10 cellular contexts compared by ENCODE assay signal in the genomic region with DNA sequence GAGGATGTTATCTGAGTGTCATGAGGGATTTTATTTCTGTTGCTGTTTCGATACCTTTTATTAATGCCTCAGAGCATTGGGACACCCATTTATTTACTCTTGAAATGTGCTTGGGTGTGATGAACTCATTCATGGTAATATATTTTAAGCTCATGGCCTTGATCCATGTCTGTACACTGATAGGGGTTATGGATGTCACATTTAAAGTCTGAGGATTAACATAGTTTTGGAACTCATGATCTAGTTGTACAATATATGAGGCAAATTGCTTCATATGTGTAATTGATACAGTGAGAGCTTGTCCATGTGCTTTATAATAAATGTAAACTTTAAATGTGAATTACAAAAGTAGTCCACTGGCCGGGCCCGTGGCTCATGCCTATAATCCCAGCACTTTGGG. TPM values are rescaled to one million over a fixed set of nuclear protein-coding genes. Genes with fewer than 3 reads are reported as not detected.
A peak's percentile ranks its signal among the peaks of the same experiment; 100 is the strongest.
DNase-seq lines count a peak whose midpoint lies in the region; ATAC-seq, FAIRE-seq and TF ChIP-seq lines count a peak whose summit lies in the region.
"Had no signal": no experiment of that assay in that cellular context is flagged by ENCODE, and none has a peak within 500 bp of the region (broad histone marks: within the 10 kb centered on the region; RNA-seq: fewer than 3 reads in every experiment).

No MANE protein-coding gene starts in this region.

- H3K4me3 ChIP-seq in adipocyte (ENCODE audit: low read length) (peak overlapping the region; percentile 99), kidney (ENCODE audit: low read length in 2 of 2) (peak overlapping the region; percentile 25 to 72), transverse colon (peak overlapping the region in 1 of 4 donors; percentile 99), mucosa of descending colon (no peak overlapping the region)

- intact Hi-C loops in kidney (cut with DNase I): no loop called here
- intact Hi-C loops in transverse colon (cut with DNase I; ENCODE audit: low total_unique reads): loop anchor here (10.0 kb wide), 1 partner anchor 136 kb away; no protein-coding TSS in a partner anchor
- intact Hi-C loops in mucosa of descending colon (cut with DNase I, micrococcal nuclease): no loop called here

- no peak for TF ChIP-seq CTCF in kidney (IDR thresholded peaks at IDR 0.05; ENCODE audit: borderline replicate concordance, extremely low read depth, insufficient read depth)
- TF ChIP-seq CTCF in transverse colon (IDR thresholded peaks at IDR 0.05): no peak
- no peak for TF ChIP-seq CTCF in mucosa of descending colon (IDR thresholded peaks at IDR 0.05)

- H3K4me3 Mint-ChIP-seq in activated T-cell treated with anti-CD3 and anti-CD28 coated beads, Interleukin-2, amount 50 U/mL, for 72 hours: peak overlapping the region; percentile 92 to 97

- H3K27ac ChIP-seq in kidney (ENCODE audit: low read depth in 2 of 2, low read length in 2 of 2): no peak overlapping the region
- H3K27ac ChIP-seq in transverse colon: peak overlapping the region; percentile 98 to 100 (median 99)

- H3K27me3 ChIP-seq in adipocyte (replicated peaks; ENCODE audit: control insufficient read depth, insufficient read depth, low read length) (no peaks in the 10 kb centered on the region), transverse colon (no peaks in the 10 kb centered on the region)
- H3K27me3 ChIP-seq: body of pancreas had no signal

- peaks cover 32% of the 10 kb centered on the region for H3K4me1 Mint-ChIP-seq in activated T-cell treated with anti-CD3 and anti-CD28 coated beads, Interleukin-2, amount 50 U/mL, for 72 hours (ENCODE audit: low read depth)

- no peaks in the 10 kb centered on the region for H3K27me3 Mint-ChIP-seq in activated T-cell treated with anti-CD3 and anti-CD28 coated beads, Interleukin-2, amount 50 U/mL, for 72 hours (ENCODE audit: low read depth)

- no peaks in the 10 kb centered on the region for H3K9me3 Mint-ChIP-seq in activated T-cell treated with anti-CD3 and anti-CD28 coated beads, Interleukin-2, amount 50 U/mL, for 72 hours

- in situ Hi-C loops in transverse colon (cut with MboI; ENCODE audit: low pct_ligation_motif_present in 1 of 4, low pct_unique_long_range_greater_than_20kb in 1 of 4, low sequenced_read_pairs in 3 of 4): no loop called here

- ATAC-seq in activated T-cell treated with anti-CD3 and anti-CD28 coated beads, Interleukin-2, amount 50 U/mL, for 72 hours (replicated peaks in 1 of 2): no peak
- no peak for ATAC-seq in mucosa of descending colon
- no peak for ATAC-seq in GM18868 (IDR thresholded peaks at IDR 0.05; ENCODE audit: unreplicated experiment)
- ATAC-seq: body of pancreas had no signal

- H3K36me3 ChIP-seq in adipocyte (ENCODE audit: control insufficient read depth, insufficient read depth, low read length, severe bottlenecking) (peaks cover 10% of the 10 kb centered on the region), kidney (ENCODE audit: control insufficient read depth in 1 of 2, insufficient read depth in 2 of 2, low read length in 2 of 2) (no peaks in the 10 kb centered on the region), transverse colon (no peaks in the 10 kb centered on the region), mucosa of descending colon (ENCODE audit: low read depth) (no peaks in the 10 kb centered on the region)

- 75 to 85% methylated on average over 3 of the region's 3 CpGs for WGBS in transverse colon (ENCODE audit: low coverage in 1 of 2), 2 donors

- peak overlapping the region; percentile 95 for H3K27ac Mint-ChIP-seq in activated T-cell treated with anti-CD3 and anti-CD28 coated beads, Interleukin-2, amount 50 U/mL, for 72 hours

- DNase-seq in activated T-cell treated with anti-CD3 and anti-CD28 coated beads, Interleukin-2, amount 50 U/mL, for 72 hours: no peak
- DNase-seq in activated T-cell treated with anti-CD3 and anti-CD28 coated beads, Interleukin-2, amount 50 U/mL, for 48 hours: no peak
- DNase-seq in adipocyte (ENCODE audit: low read depth): peak; percentile 58
- DNase-seq in kidney: no peak
- DNase-seq in transverse colon: no peak
- DNase-seq in mucosa of descending colon: no peak
- DNase-seq in cerebellar cortex (ENCODE audit: low spot score): no peak
- DNase-seq: substantia nigra had no signal

- FAIRE-seq in kidney (lab: Jason Lieb, UNC): no peak

- no peak for TF ChIP-seq POLR2A in transverse colon (IDR thresholded peaks at IDR 0.05)

- H3K4me1 ChIP-seq in adipocyte (ENCODE audit: control insufficient read depth, insufficient read depth, low read length) (peaks cover 44% of the 10 kb centered on the region), kidney (ENCODE audit: control insufficient read depth in 1 of 2, insufficient read depth in 1 of 2, low read depth in 1 of 2, low read length in 2 of 2) (peaks cover 2 to 5% of the 10 kb centered on the region in 2 donors), transverse colon (peaks cover 4 to 45% (median 20%) of the 10 kb centered on the region in 4 donors), mucosa of descending colon (ENCODE audit: low read depth) (peaks cover 15% of the 10 kb centered on the region)

- H3K36me3 Mint-ChIP-seq in activated T-cell treated with anti-CD3 and anti-CD28 coated beads, Interleukin-2, amount 50 U/mL, for 72 hours (ENCODE audit: insufficient read depth in 2 of 2): peaks cover 2 to 3% of the 10 kb centered on the region in 2 donors

- peak overlapping the region; percentile 100 for H3K9ac ChIP-seq in adipocyte (ENCODE audit: low read length)
- no peak overlapping the region for H3K9ac ChIP-seq in kidney (ENCODE audit: low read length in 2 of 2)

- H3K9me3 ChIP-seq in adipocyte (ENCODE audit: control insufficient read depth, low read length) (no peaks in the 10 kb centered on the region), kidney (ENCODE audit: control insufficient read depth in 1 of 2, low read length in 2 of 2) (no peaks in the 10 kb centered on the region), transverse colon (no peaks in the 10 kb centered on the region), mucosa of descending colon (no peaks in the 10 kb centered on the region)
- H3K9me3 ChIP-seq: body of pancreas had no signal

- TF ChIP-seq EP300 in transverse colon (IDR thresholded peaks at IDR 0.05; ENCODE audit: low read depth): no peak

RNA-seq across cellular contexts. Expression of a gene that starts 23.0 kb away (rescaled TPM):
- 10 to 100 TPM; 15.0 to 16.0 TPM for total RNA-seq in activated T-cell treated with anti-CD3 and anti-CD28 coated beads, Interleukin-2, amount 50 U/mL, for 72 hours
- total RNA-seq in kidney: 17.5 TPM
- polyA plus RNA-seq in kidney (ENCODE audit: insufficient read depth, low read depth, low replicate concordance): 8.9 TPM
- 10 to 100 TPM in 3 of 4 donors, 1 to 10 TPM in 1; 8.4 to 24.0 (median 16.8) TPM for total RNA-seq in transverse colon
- 10 to 100 TPM in 2 of 3 donors, 1 to 10 TPM in 1; 9.9 to 31.4 (median 13.5) TPM for total RNA-seq in mucosa of descending colon

Comparison
In these comparisons a context has a peak if more than half of its experiments do, and no peak if none do; other contexts are left out.
1. H3K27ac ChIP-seq: peak in transverse colon (4 of 4); none in kidney (0 of 2).